Comparison of ENCODE assay signal across 13 cellular contexts in genomic region chr1:229844675-229845074, GRCh38.
DNase-seq lines count a peak whose midpoint lies in the region; ATAC-seq and TF ChIP-seq lines count a peak whose summit lies in the region.
"Had no signal": no experiment of that assay in that cellular context is flagged by ENCODE, and none has a peak within 500 bp of the region (broad histone marks: within the 10 kb centered on the region; RNA-seq: fewer than 3 reads in every experiment).

No MANE protein-coding gene starts in this region.

- DNase-seq in NCI-H2029 treated with DMSO at 0.1 percent for 48 hours (lab: John Stamatoyannopoulos, UW) (peak; percentile 2), NCI-H2029 (lab: John Stamatoyannopoulos, UW) (no peak), NCI-H748 treated with DMSO at 0.1 percent for 48 hours (lab: John Stamatoyannopoulos, UW) (peak; percentile 48), left cardiac atrium (no peak), thoracic aorta (ENCODE audit: low spot score) (no peak)
- DNase-seq in stimulated activated CD4-positive, alpha-beta T cell treated with anti-CD3 and anti-CD28 coated beads, Interleukin-4, amount 100 ng/mL, for 4 hours, result no peak
- DNase-seq: activated CD4-positive, CD25-positive, alpha-beta regulatory T cell; activated T-cell treated with anti-CD3 and anti-CD28 coated beads, Interleukin-2, amount 50 U/mL, for 48 hours; effector memory CD8-positive, alpha-beta T cell; GF-D8 had no signal

- H3K9me3 ChIP-seq in thoracic aorta, result no peaks in the 10 kb centered on the region
- H3K9me3 ChIP-seq: upper lobe of left lung had no signal

- peaks cover 8 to 32% of the 10 kb centered on the region in 2 donors for H3K4me1 ChIP-seq in thoracic aorta (ENCODE audit: control insufficient read depth in 1 of 2, low read depth in 2 of 2)

- no peaks in the 10 kb centered on the region for H3K27me3 ChIP-seq in thoracic aorta (replicated peaks; ENCODE audit: insufficient read depth)
- H3K27me3 ChIP-seq: upper lobe of left lung had no signal

- TF ChIP-seq CTCF in thoracic aorta (IDR thresholded peaks at IDR 0.05), result no peak

- H3K36me3 ChIP-seq in thoracic aorta, result no peaks in the 10 kb centered on the region
- H3K36me3 ChIP-seq: upper lobe of left lung had no signal

- peak; percentile 15 to 61 for ATAC-seq in left cardiac atrium
- ATAC-seq in thoracic aorta (ENCODE audit: insufficient number of reproducible peaks, low FRiP score, low read depth), result no peak
- no peak for ATAC-seq in HG03039 (IDR thresholded peaks at IDR 0.05; ENCODE audit: unreplicated experiment)
- ATAC-seq in GM19452 (IDR thresholded peaks at IDR 0.05; ENCODE audit: unreplicated experiment), result no peak
- ATAC-seq: effector memory CD8-positive, alpha-beta T cell had no signal

- H3K4me3 ChIP-seq in thoracic aorta, result no peak overlapping the region
- H3K4me3 ChIP-seq: upper lobe of left lung had no signal

- intact Hi-C loops in left cardiac atrium (cut with DNase I), result no loop called here

- peak overlapping the region; percentile 14 to 29 for H3K27ac ChIP-seq in thoracic aorta

Comparison
In these comparisons a context has a peak if more than half of its experiments do, and no peak if none do; other contexts are left out.
1. DNase-seq: peak in NCI-H2029 treated with DMSO at 0.1 percent for 48 hours (single experiment) and NCI-H748 treated with DMSO at 0.1 percent for 48 hours (single experiment); none in NCI-H2029 (single experiment), left cardiac atrium (single experiment), thoracic aorta (single experiment) and stimulated activated CD4-positive, alpha-beta T cell treated with anti-CD3 and anti-CD28 coated beads, Interleukin-4, amount 100 ng/mL, for 4 hours (0 of 2).
2. ATAC-seq: peak in left cardiac atrium (2 of 2); none in thoracic aorta (single experiment), HG03039 (single experiment) and GM19452 (single experiment).